ENCODE assay signal across 1 cellular context in genomic region chr6:37256692-37257319, GRCh38.
TF ChIP-seq lines count a peak whose summit lies in the region.

No MANE protein-coding gene starts in this region.

TF ChIP-seq in HepG2, 621 proteins besides CTCF, POLR2A, EP300 and RAD21:
- TF ChIP-seq PATZ1 (CRISPR knock-in tag; IDR thresholded peaks at IDR 0.05), result no peak
- no peak for TF ChIP-seq IKZF5 (CRISPR knock-in tag; IDR thresholded peaks at IDR 0.05)
- TF ChIP-seq MAFF (IDR thresholded peaks at IDR 0.05; ENCODE audit: low read depth, low read length), result peak; percentile 88
- no peak for TF ChIP-seq KAT2B (IDR thresholded peaks at IDR 0.05; ENCODE audit: borderline replicate concordance, low read depth, low read length)
- no peak for TF ChIP-seq ZNF619 (CRISPR knock-in tag; IDR thresholded peaks at IDR 0.05)
- TF ChIP-seq FOXA1 (IDR thresholded peaks at IDR 0.05), result no peak
- no peak for TF ChIP-seq FOXA1 (CRISPR knock-in tag; IDR thresholded peaks at IDR 0.05)
- no peak for TF ChIP-seq ZNF20 (CRISPR knock-in tag; IDR thresholded peaks at IDR 0.05)
- peak; percentile 63 for TF ChIP-seq CEBPB (IDR thresholded peaks at IDR 0.05; ENCODE audit: borderline replicate concordance, low read depth, low read length)
- TF ChIP-seq ZSCAN12 (CRISPR knock-in tag; IDR thresholded peaks at IDR 0.05), result no peak
- TF ChIP-seq MAFK (conservative IDR thresholded peaks at IDR 0.05 in 1 of 2, IDR thresholded peaks at IDR 0.05 in 1 of 2; ENCODE audit: low read length in 2 of 2), result peak; percentile 89 to 93
- no peak for TF ChIP-seq KLF15 (CRISPR knock-in tag; IDR thresholded peaks at IDR 0.05; ENCODE audit: borderline replicate concordance)
- 0 out of 2 replicates have a peak, but pooled peaks have one; percentile 5 for TF ChIP-seq ZSCAN21 (CRISPR knock-in tag; IDR thresholded peaks at IDR 0.05; ENCODE audit: borderline replicate concordance)
- TF ChIP-seq RBAK (CRISPR knock-in tag; IDR thresholded peaks at IDR 0.05), result no peak
- TF ChIP-seq ISL2 (CRISPR knock-in tag; IDR thresholded peaks at IDR 0.05), result peak; percentile 19; the same call in 1 of the 2 replicates
- no peak for TF ChIP-seq SRSF1 (optimal IDR thresholded peaks at IDR 0.05; ENCODE audit: low read depth, low read length)
- no peak for TF ChIP-seq NKX3-1 (CRISPR knock-in tag; IDR thresholded peaks at IDR 0.05)
- no peak for TF ChIP-seq XBP1 (CRISPR knock-in tag; IDR thresholded peaks at IDR 0.05)
